ENCODE assay signal across 8 cellular contexts in genomic region chr17:19379306-19380075, GRCh38. TPM values are rescaled to one million over a fixed set of nuclear protein-coding genes. Genes with fewer than 3 reads are reported as not detected.
DNase-seq lines count a peak whose midpoint lies in the region; ATAC-seq, FAIRE-seq and TF ChIP-seq lines count a peak whose summit lies in the region.

No MANE protein-coding gene starts in this region.

- peak overlapping the region; percentile 98 for H3K4me3 Mint-ChIP-seq in T-helper 1 cell treated with Interleukin-12 subunit alpha and Interleukin-12 subunit beta and Interleukin-4 antibody, amounts not matched to agents 30 μg/mL and 1 μg/mL, for 36 hours
- peak overlapping the region; percentile 99 for H3K4me3 Mint-ChIP-seq in activated naive CD8-positive, alpha-beta T cell treated with anti-CD3 and anti-CD28 coated beads for 36 hours

- H3K27ac ChIP-seq in kidney (ENCODE audit: low read depth in 2 of 2, low read length in 2 of 2) (no peak overlapping the region), subcutaneous abdominal adipose tissue (ENCODE audit: low read depth, low read length) (peak overlapping the region; percentile 94)

- DNase-seq in T-helper 1 cell (no peak), kidney (peak; percentile 60), SIG-M5 treated with dmso at 0.1 percent for 504 hours (lab: John Stamatoyannopoulos, UW; ENCODE audit: unreplicated experiment) (no peak), GM19239 (ENCODE audit: insufficient read length, low spot score) (no peak)
- DNase-seq in activated naive CD8-positive, alpha-beta T cell treated with anti-CD3 and anti-CD28 coated beads for 36 hours = no peak

- no peak for ATAC-seq in HG03108 (IDR thresholded peaks at IDR 0.05; ENCODE audit: unreplicated experiment)

- peak overlapping the region; percentile 49 for H3K27ac Mint-ChIP-seq in T-helper 1 cell treated with Interleukin-12 subunit alpha and Interleukin-12 subunit beta and Interleukin-4 antibody, amounts not matched to agents 30 μg/mL and 1 μg/mL, for 36 hours
- no peak overlapping the region for H3K27ac Mint-ChIP-seq in activated naive CD8-positive, alpha-beta T cell treated with anti-CD3 and anti-CD28 coated beads for 36 hours

- no peaks in the 10 kb centered on the region for H3K27me3 ChIP-seq in subcutaneous abdominal adipose tissue (ENCODE audit: control insufficient read depth in 5 of 5, insufficient read depth in 4 of 5, low read length in 5 of 5)

- no peaks in the 10 kb centered on the region for H3K9me3 ChIP-seq in kidney (ENCODE audit: control insufficient read depth in 1 of 2, low read length in 2 of 2)
- no peaks in the 10 kb centered on the region for H3K9me3 ChIP-seq in subcutaneous abdominal adipose tissue (ENCODE audit: control insufficient read depth in 5 of 5, low read length in 5 of 5)

- peaks cover 0 to 16% of the 10 kb centered on the region in 2 donors for H3K4me1 ChIP-seq in kidney (ENCODE audit: control insufficient read depth in 1 of 2, insufficient read depth in 1 of 2, low read depth in 1 of 2, low read length in 2 of 2)
- peaks cover 9 to 42% (median 28%) of the 10 kb centered on the region in 5 donors for H3K4me1 ChIP-seq in subcutaneous abdominal adipose tissue (ENCODE audit: control insufficient read depth in 5 of 5, insufficient read depth in 5 of 5, low read length in 5 of 5)

- H3K36me3 ChIP-seq in kidney (ENCODE audit: control insufficient read depth in 1 of 2, insufficient read depth in 2 of 2, low read length in 2 of 2) = peaks cover 21 to 30% of the 10 kb centered on the region in 2 donors
- peaks cover 0 to 54% (median 49%) of the 10 kb centered on the region in 5 donors for H3K36me3 ChIP-seq in subcutaneous abdominal adipose tissue (ENCODE audit: control insufficient read depth in 5 of 5, insufficient read depth in 5 of 5, low read length in 5 of 5)

- H3K36me3 Mint-ChIP-seq in T-helper 1 cell treated with Interleukin-12 subunit alpha and Interleukin-12 subunit beta and Interleukin-4 antibody, amounts not matched to agents 30 μg/mL and 1 μg/mL, for 36 hours (ENCODE audit: low read depth) = peaks cover 28% of the 10 kb centered on the region
- H3K36me3 Mint-ChIP-seq in activated naive CD8-positive, alpha-beta T cell treated with anti-CD3 and anti-CD28 coated beads for 36 hours = peaks cover 12% of the 10 kb centered on the region

- H3K27me3 Mint-ChIP-seq in T-helper 1 cell treated with Interleukin-12 subunit alpha and Interleukin-12 subunit beta and Interleukin-4 antibody, amounts not matched to agents 30 μg/mL and 1 μg/mL, for 36 hours (ENCODE audit: low read depth) = no peaks in the 10 kb centered on the region
- H3K27me3 Mint-ChIP-seq in activated naive CD8-positive, alpha-beta T cell treated with anti-CD3 and anti-CD28 coated beads for 36 hours = no peaks in the 10 kb centered on the region

- TF ChIP-seq CTCF in kidney (IDR thresholded peaks at IDR 0.05; ENCODE audit: borderline replicate concordance, extremely low read depth, insufficient read depth) = no peak

- intact Hi-C loops in kidney (cut with DNase I) = no loop called here

- no peak for FAIRE-seq in kidney (lab: Jason Lieb, UNC)
- FAIRE-seq in GM19239 (lab: Jason Lieb, UNC) = no peak

- H3K4me3 ChIP-seq in kidney (ENCODE audit: low read length in 2 of 2) = peak overlapping the region; percentile 68 to 77
- peak overlapping the region; percentile 51 to 92 (median 74) for H3K4me3 ChIP-seq in subcutaneous abdominal adipose tissue (ENCODE audit: low read depth in 1 of 5, low read length in 5 of 5)

- peak overlapping the region in 1 of 2 donors; percentile 76 for H3K9ac ChIP-seq in kidney (ENCODE audit: low read length in 2 of 2)
- peak overlapping the region in 4 of 5 donors; percentile 82 to 94 (median 88) for H3K9ac ChIP-seq in subcutaneous abdominal adipose tissue (ENCODE audit: low read length in 5 of 5)

- H3K9me3 Mint-ChIP-seq in T-helper 1 cell treated with Interleukin-12 subunit alpha and Interleukin-12 subunit beta and Interleukin-4 antibody, amounts not matched to agents 30 μg/mL and 1 μg/mL, for 36 hours = no peaks in the 10 kb centered on the region
- H3K9me3 Mint-ChIP-seq in activated naive CD8-positive, alpha-beta T cell treated with anti-CD3 and anti-CD28 coated beads for 36 hours = no peaks in the 10 kb centered on the region

- H3K4me1 Mint-ChIP-seq in T-helper 1 cell treated with Interleukin-12 subunit alpha and Interleukin-12 subunit beta and Interleukin-4 antibody, amounts not matched to agents 30 μg/mL and 1 μg/mL, for 36 hours (ENCODE audit: low read depth) = peaks cover 16% of the 10 kb centered on the region
- peaks cover 13% of the 10 kb centered on the region for H3K4me1 Mint-ChIP-seq in activated naive CD8-positive, alpha-beta T cell treated with anti-CD3 and anti-CD28 coated beads for 36 hours

RNA-seq across cellular contexts. Expression of gene MAPK7, which starts 1.2 kb away (rescaled TPM):
- 10 to 100 TPM; 14.0 to 16.0 TPM for total RNA-seq in activated naive CD8-positive, alpha-beta T cell treated with anti-CD3 and anti-CD28 coated beads for 36 hours
- 36.7 TPM for total RNA-seq in kidney
- 7.1 TPM for polyA plus RNA-seq in kidney (ENCODE audit: insufficient read depth, low read depth, low replicate concordance)

RNA-seq across cellular contexts. Expression of gene MFAP4, which starts 7.5 kb away (rescaled TPM):
- total RNA-seq in activated naive CD8-positive, alpha-beta T cell treated with anti-CD3 and anti-CD28 coated beads for 36 hours = under 1 TPM; 0.14 to 0.41 TPM
- 51.1 TPM for total RNA-seq in kidney
- polyA plus RNA-seq in kidney (ENCODE audit: insufficient read depth, low read depth, low replicate concordance) = 27.6 TPM

RNA-seq across cellular contexts. Expression of gene B9D1, which starts 17.0 kb away (rescaled TPM):
- 1 to 10 TPM; 4.7 to 7.3 TPM for total RNA-seq in activated naive CD8-positive, alpha-beta T cell treated with anti-CD3 and anti-CD28 coated beads for 36 hours
- 32.1 TPM for total RNA-seq in kidney
- polyA plus RNA-seq in kidney (ENCODE audit: insufficient read depth, low read depth, low replicate concordance) = 67.5 TPM

RNA-seq across cellular contexts. Expression of gene RNF112, which starts 31.5 kb away (rescaled TPM):
- total RNA-seq in activated naive CD8-positive, alpha-beta T cell treated with anti-CD3 and anti-CD28 coated beads for 36 hours = under 1 TPM in 1 of 2 experiments, not detected in 1; 0.10 TPM
- 7.3 TPM for total RNA-seq in kidney
- 0.99 TPM for polyA plus RNA-seq in kidney (ENCODE audit: insufficient read depth, low read depth, low replicate concordance)

Comparison
In these comparisons a context has a peak if more than half of its experiments do, and no peak if none do; other contexts are left out.
1. RNA of gene MFAP4, which starts 7.5 kb away (total RNA-seq): 51.1 TPM in kidney (single experiment); 0.14 to 0.41 TPM in activated naive CD8-positive, alpha-beta T cell treated with anti-CD3 and anti-CD28 coated beads for 36 hours; every median in the first group is over 10 times any median in the second.